Comparison of ENCODE assay signal across 24 cellular contexts in the genomic region with DNA sequence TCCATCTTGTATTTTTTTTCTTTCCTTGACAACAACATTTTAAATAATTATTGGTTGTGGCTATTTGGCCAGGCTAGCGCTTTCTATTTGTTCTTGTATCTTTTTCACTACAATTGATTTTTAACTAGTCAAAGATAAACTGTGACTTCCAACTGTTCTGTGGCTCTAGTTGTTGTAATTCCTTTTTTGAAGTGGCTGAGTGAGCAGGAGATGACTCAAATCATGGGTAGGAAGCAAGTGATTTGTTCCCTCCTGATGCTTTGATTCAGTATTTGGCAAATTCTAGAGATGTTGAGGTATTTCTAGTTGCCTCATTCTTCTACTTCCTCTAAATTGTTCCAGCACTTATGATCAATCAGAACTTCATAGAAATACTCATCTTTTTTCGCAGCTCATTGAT.
"Had no signal": no experiment of that assay in that cellular context is flagged by ENCODE, and none has a peak within 500 bp of the region (broad histone marks: within the 10 kb centered on the region; RNA-seq: fewer than 3 reads in every experiment).

No MANE protein-coding gene starts in this region.

- ATAC-seq: activated T-cell treated with anti-CD3 and anti-CD28 coated beads, Interleukin-2, amount 50 U/mL, for 4 hours; gastroesophageal sphincter; heart left ventricle; left colon; stimulated activated memory B cell treated with anti-CD40 and anti-IgM and Interleukin-4, amounts not matched to agents 10 μg/mL and 1 μg/mL and 100 μg/mL, for 72 hours had no signal

- DNase-seq: activated B cell treated with CpG ODN at 0.5 μM for 24 hours; activated CD4-positive, alpha-beta T cell treated with anti-CD3 and anti-CD28 coated beads for 4 hours; activated CD4-positive, alpha-beta T cell treated with anti-CD3 and anti-CD28 coated beads, Interleukin-2, amount 50 U/mL, for 48 hours; activated CD8-positive, alpha-beta memory T cell treated with anti-CD3 and anti-CD28 coated beads, Interleukin-2, amount 50 U/mL, for 48 hours; activated naive CD4-positive, alpha-beta T cell treated with anti-CD3 and anti-CD28 coated beads for 36 hours; activated T-cell treated with anti-CD3 and anti-CD28 coated beads, Interleukin-2, amount 50 U/mL, for 4 hours; amygdala; cerebellar nuclear complex; esophagus squamous epithelium; heart left ventricle; islet precursor cell; left colon; occipital lobe; posterior cingulate gyrus; retina; sigmoid colon; stimulated activated CD4-positive, alpha-beta T cell treated with anti-CD3 and anti-CD28 coated beads, Interleukin-15, amount 100 ng/mL, for 24 hours; stomach; transverse colon had no signal

- H3K4me3 ChIP-seq: coronary artery, esophagus squamous epithelium, gastroesophageal sphincter, heart left ventricle, sigmoid colon, smooth muscle cell, stomach, suprapubic skin, transverse colon had no signal

- H3K27me3 ChIP-seq: esophagus squamous epithelium, gastroesophageal sphincter, heart left ventricle, sigmoid colon, stomach, suprapubic skin, transverse colon had no signal

- H3K36me3 ChIP-seq: esophagus squamous epithelium, gastroesophageal sphincter, heart left ventricle, sigmoid colon, stomach, suprapubic skin, transverse colon had no signal

- H3K27ac ChIP-seq: coronary artery, esophagus squamous epithelium, gastroesophageal sphincter, heart left ventricle, sigmoid colon, stomach, suprapubic skin, transverse colon had no signal

- H3K4me1 ChIP-seq: esophagus squamous epithelium, gastroesophageal sphincter, heart left ventricle, stomach, suprapubic skin, transverse colon had no signal

- H3K9me3 ChIP-seq: gastroesophageal sphincter, heart left ventricle, sigmoid colon, suprapubic skin, transverse colon had no signal

- H3K4me2 ChIP-seq: smooth muscle cell had no signal
